In genomic region chr5:29367176-29367833, GRCh38 we compare ENCODE assay signal across 16 cellular contexts.
A peak's percentile ranks its signal among the peaks of the same experiment; 100 is the strongest.
DNase-seq lines count a peak whose midpoint lies in the region; ATAC-seq and TF ChIP-seq lines count a peak whose summit lies in the region.
"Had no signal": no experiment of that assay in that cellular context is flagged by ENCODE, and none has a peak within 500 bp of the region (broad histone marks: within the 10 kb centered on the region; RNA-seq: fewer than 3 reads in every experiment).

No MANE protein-coding gene starts in this region.

- in situ Hi-C loops in KBM-7 (cut with MboI; ENCODE audit: low pct_unique_long_range_greater_than_20kb, low sequenced_read_pairs): no loop called here

- no peaks in the 10 kb centered on the region for H3K79me2 ChIP-seq in neural cell (replicated peaks; ENCODE audit: insufficient read depth, low read length)

- no peaks in the 10 kb centered on the region for H3K4me1 Mint-ChIP-seq in WTC11
- H3K4me1 Mint-ChIP-seq: activated B cell treated with CpG ODN at 0.5 μM for 24 hours; CD14-positive monocyte; naive thymus-derived CD8-positive, alpha-beta T cell had no signal

- no peaks in the 10 kb centered on the region for H3K9me2 ChIP-seq in neural cell (ENCODE audit: insufficient read depth, low read length)

- WGBS in upper lobe of left lung, 2 donors: 56 to 57% methylated on average over 5 of the region's 5 CpGs

- H3K9me3 Mint-ChIP-seq in WTC11: peaks cover 30% of the 10 kb centered on the region

- H2AFZ ChIP-seq in neural cell (ENCODE audit: low read depth, low read length): no peak overlapping the region

- TF ChIP-seq RAD21 in neural cell (conservative IDR thresholded peaks at IDR 0.05): peak; percentile 75

- TF ChIP-seq CTCF in WTC11 (IDR thresholded peaks at IDR 0.05) (no peak), neural cell (IDR thresholded peaks at IDR 0.05; ENCODE audit: poor library complexity, severe bottlenecking) (peak; percentile 73), upper lobe of left lung (IDR thresholded peaks at IDR 0.05) (no peak), GM10266 (IDR thresholded peaks at IDR 0.05; ENCODE audit: control insufficient read depth, insufficient read depth, low read depth, missing control alignments) (no peak)

- H3K4me3 ChIP-seq in neural cell (ENCODE audit: low read length): no peak overlapping the region
- no peak overlapping the region for H3K4me3 ChIP-seq in upper lobe of left lung
- H3K4me3 ChIP-seq: cardiac muscle cell, SJSA1 had no signal

- H3K27ac ChIP-seq in neural cell (ENCODE audit: low read length): no peak overlapping the region
- H3K27ac ChIP-seq in upper lobe of left lung: no peak overlapping the region
- H3K27ac ChIP-seq: cardiac muscle cell, SJSA1 had no signal

- no peaks in the 10 kb centered on the region for H3K36me3 Mint-ChIP-seq in WTC11
- H3K36me3 Mint-ChIP-seq: activated naive CD8-positive, alpha-beta T cell; CD14-positive monocyte had no signal

- H3K4me2 ChIP-seq in neural cell (ENCODE audit: low read length): no peak overlapping the region

- H3K4me1 ChIP-seq in upper lobe of left lung: no peaks in the 10 kb centered on the region
- H3K4me1 ChIP-seq: SJSA1 had no signal

- H3K27ac Mint-ChIP-seq in WTC11: no peak overlapping the region
- H3K27ac Mint-ChIP-seq: activated B cell treated with CpG ODN at 0.5 μM for 24 hours; activated naive CD8-positive, alpha-beta T cell; CD14-positive monocyte; naive thymus-derived CD8-positive, alpha-beta T cell had no signal

- DNase-seq in DMS114 treated with DMSO at 0.1 percent for 48 hours (lab: John Stamatoyannopoulos, UW; ENCODE audit: unreplicated experiment): peak; percentile 3
- DNase-seq in LoVo (ENCODE audit: low spot score): peak; percentile 7
- DNase-seq in WTC11 (ENCODE audit: low spot score): no peak
- DNase-seq in upper lobe of left lung: no peak
- no peak for DNase-seq in GM10266 (ENCODE audit: extremely low spot score)
- no peak for DNase-seq in NCI-H2029 (lab: John Stamatoyannopoulos, UW)
- DNase-seq in KBM-7: no peak
- DNase-seq: activated B cell treated with CpG ODN at 0.5 μM for 24 hours; activated CD8-positive, alpha-beta memory T cell treated with anti-CD3 and anti-CD28 coated beads, Interleukin-2, amount 50 U/mL, for 4 hours; naive thymus-derived CD8-positive, alpha-beta T cell; NCI-H524 treated with DMSO at 0.1 percent for 48 hours had no signal

- CTCF ChIA-PET in WTC11 (lab: Charles Lee): interaction anchor here (0.6 kb wide), 1 partner anchor 46 kb away, joined by 4 read pairs; no protein-coding TSS in a partner anchor

- no peak overlapping the region for H3K9ac ChIP-seq in neural cell (ENCODE audit: low read length)

- no peak for TF ChIP-seq POLR2A in upper lobe of left lung (IDR thresholded peaks at IDR 0.05)

- no peak for TF ChIP-seq EP300 in neural cell (conservative IDR thresholded peaks at IDR 0.05; ENCODE audit: poor library complexity, severe bottlenecking)
- no peak for TF ChIP-seq EP300 in upper lobe of left lung (IDR thresholded peaks at IDR 0.05)

- POLR2A ChIA-PET in WTC11 (lab: Charles Lee): no interaction called here

- H3K36me3 ChIP-seq in neural cell (ENCODE audit: insufficient read depth, low read length): no peaks in the 10 kb centered on the region
- no peaks in the 10 kb centered on the region for H3K36me3 ChIP-seq in upper lobe of left lung
- H3K36me3 ChIP-seq: cardiac muscle cell, SJSA1 had no signal

- H3F3A ChIP-seq in neural cell (ENCODE audit: insufficient read depth, low read length, poor library complexity, severe bottlenecking): no peaks in the 10 kb centered on the region

- no peaks in the 10 kb centered on the region for H4K20me1 ChIP-seq in neural cell (ENCODE audit: insufficient read depth)

- ATAC-seq in WTC11: peak; percentile 82
- ATAC-seq in upper lobe of left lung (ENCODE audit: low FRiP score in 2 of 2): no peak
- ATAC-seq: naive thymus-derived CD8-positive, alpha-beta T cell had no signal

- H3K9me3 ChIP-seq in neural cell (ENCODE audit: low read length) (no peaks in the 10 kb centered on the region), upper lobe of left lung (no peaks in the 10 kb centered on the region)
- H3K9me3 ChIP-seq: SJSA1 had no signal

- H3K27me3 ChIP-seq in neural cell (ENCODE audit: insufficient read depth, low read depth, low read length) (no peaks in the 10 kb centered on the region), upper lobe of left lung (no peaks in the 10 kb centered on the region)
- H3K27me3 ChIP-seq: cardiac muscle cell, SJSA1 had no signal

- no peak overlapping the region for H3K4me3 Mint-ChIP-seq in WTC11
- H3K4me3 Mint-ChIP-seq: activated B cell treated with CpG ODN at 0.5 μM for 24 hours; activated naive CD8-positive, alpha-beta T cell; CD14-positive monocyte; naive thymus-derived CD8-positive, alpha-beta T cell had no signal

- H3K27me3 Mint-ChIP-seq in WTC11 (ENCODE audit: low read depth): no peaks in the 10 kb centered on the region
- H3K27me3 Mint-ChIP-seq: activated B cell treated with CpG ODN at 0.5 μM for 24 hours; activated naive CD8-positive, alpha-beta T cell; naive thymus-derived CD8-positive, alpha-beta T cell had no signal

TF ChIP-seq in WTC11, 78 proteins besides CTCF, POLR2A, EP300 and RAD21 (continues in another document):
- TF ChIP-seq HMGXB4 (CRISPR knock-in tag; IDR thresholded peaks at IDR 0.05) (no peak), ATF6 (CRISPR knock-in tag; IDR thresholded peaks at IDR 0.05) (no peak), TP53 (CRISPR knock-in tag; IDR thresholded peaks at IDR 0.05) (no peak)

TF ChIP-seq in neural cell, 6 proteins besides CTCF, POLR2A, EP300 and RAD21:
- TF ChIP-seq MXI1 (conservative IDR thresholded peaks at IDR 0.05; ENCODE audit: poor library complexity, severe bottlenecking): no peak
- TF ChIP-seq SMC3 (conservative IDR thresholded peaks at IDR 0.05; ENCODE audit: poor library complexity): peak; percentile 64
- no peak for TF ChIP-seq POLR2AphosphoS5 (IDR thresholded peaks at IDR 0.05)

Comparison
In these comparisons a context has a peak if more than half of its experiments do, and no peak if none do; other contexts are left out.
1. DNase-seq: peak in DMS114 treated with DMSO at 0.1 percent for 48 hours (single experiment) and LoVo (single experiment); none in WTC11 (single experiment), upper lobe of left lung (0 of 2), GM10266 (single experiment), NCI-H2029 (single experiment) and KBM-7 (single experiment).